1 cellular context compared by ENCODE assay signal in genomic region chr22:49322231-49322630, GRCh38.
TF ChIP-seq lines count a peak whose summit lies in the region.

No MANE protein-coding gene starts in this region.

TF ChIP-seq in GM23338, 12 proteins besides CTCF, POLR2A, EP300 and RAD21 (continued from another document):
- no peak for TF ChIP-seq ZNF462 (CRISPR knock-in tag; IDR thresholded peaks at IDR 0.05)
- no peak for TF ChIP-seq EZH2phosphoT487 (IDR thresholded peaks at IDR 0.05; ENCODE audit: unreplicated experiment)
- no peak for TF ChIP-seq ZNF331 (CRISPR knock-in tag; IDR thresholded peaks at IDR 0.05; ENCODE audit: low read depth)
- no peak for TF ChIP-seq NANOG (IDR thresholded peaks at IDR 0.05; ENCODE audit: borderline replicate concordance)
- TF ChIP-seq POLR2AphosphoS5 (IDR thresholded peaks at IDR 0.05; ENCODE audit: low read depth) = no peak
- TF ChIP-seq, protein P1, sequence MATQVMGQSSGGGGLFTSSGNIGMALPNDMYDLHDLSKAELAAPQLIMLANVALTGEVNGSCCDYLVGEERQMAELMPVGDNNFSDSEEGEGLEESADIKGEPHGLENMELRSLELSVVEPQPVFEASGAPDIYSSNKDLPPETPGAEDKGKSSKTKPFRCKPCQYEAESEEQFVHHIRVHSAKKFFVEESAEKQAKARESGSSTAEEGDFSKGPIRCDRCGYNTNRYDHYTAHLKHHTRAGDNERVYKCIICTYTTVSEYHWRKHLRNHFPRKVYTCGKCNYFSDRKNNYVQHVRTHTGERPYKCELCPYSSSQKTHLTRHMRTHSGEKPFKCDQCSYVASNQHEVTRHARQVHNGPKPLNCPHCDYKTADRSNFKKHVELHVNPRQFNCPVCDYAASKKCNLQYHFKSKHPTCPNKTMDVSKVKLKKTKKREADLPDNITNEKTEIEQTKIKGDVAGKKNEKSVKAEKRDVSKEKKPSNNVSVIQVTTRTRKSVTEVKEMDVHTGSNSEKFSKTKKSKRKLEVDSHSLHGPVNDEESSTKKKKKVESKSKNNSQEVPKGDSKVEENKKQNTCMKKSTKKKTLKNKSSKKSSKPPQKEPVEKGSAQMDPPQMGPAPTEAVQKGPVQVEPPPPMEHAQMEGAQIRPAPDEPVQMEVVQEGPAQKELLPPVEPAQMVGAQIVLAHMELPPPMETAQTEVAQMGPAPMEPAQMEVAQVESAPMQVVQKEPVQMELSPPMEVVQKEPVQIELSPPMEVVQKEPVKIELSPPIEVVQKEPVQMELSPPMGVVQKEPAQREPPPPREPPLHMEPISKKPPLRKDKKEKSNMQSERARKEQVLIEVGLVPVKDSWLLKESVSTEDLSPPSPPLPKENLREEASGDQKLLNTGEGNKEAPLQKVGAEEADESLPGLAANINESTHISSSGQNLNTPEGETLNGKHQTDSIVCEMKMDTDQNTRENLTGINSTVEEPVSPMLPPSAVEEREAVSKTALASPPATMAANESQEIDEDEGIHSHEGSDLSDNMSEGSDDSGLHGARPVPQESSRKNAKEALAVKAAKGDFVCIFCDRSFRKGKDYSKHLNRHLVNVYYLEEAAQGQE (IDR thresholded peaks at IDR 0.05; ENCODE audit: unreplicated experiment) = no peak
